ENCODE assay signal across 24 cellular contexts in the genomic region with DNA sequence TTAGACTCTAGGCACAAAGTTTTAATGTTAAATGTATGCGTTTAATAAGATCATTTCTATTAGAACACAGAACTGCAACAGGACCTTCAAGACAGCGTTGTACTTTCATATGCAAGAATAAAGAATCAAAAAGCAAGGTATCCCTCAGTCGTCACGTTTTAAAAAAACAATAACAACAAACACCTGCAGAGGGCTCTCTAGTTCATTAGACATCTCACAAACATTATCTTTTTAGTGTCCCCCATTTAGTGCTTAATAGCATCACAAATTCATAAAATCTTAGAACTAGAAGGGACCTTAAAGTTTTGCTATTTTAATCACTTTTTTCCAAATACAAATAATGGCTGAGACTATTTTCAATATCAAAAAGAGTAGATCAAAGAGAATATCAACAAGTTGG.
DNase-seq lines count a peak whose midpoint lies in the region; ATAC-seq and TF ChIP-seq lines count a peak whose summit lies in the region.
"Had no signal": no experiment of that assay in that cellular context is flagged by ENCODE, and none has a peak within 500 bp of the region (broad histone marks: within the 10 kb centered on the region; RNA-seq: fewer than 3 reads in every experiment).

No MANE protein-coding gene starts in this region.

- no peak for ATAC-seq in foreskin keratinocyte
- no peak for ATAC-seq in GM18868 (IDR thresholded peaks at IDR 0.05; ENCODE audit: unreplicated experiment)
- no peak for ATAC-seq in GM21381 (IDR thresholded peaks at IDR 0.05; ENCODE audit: unreplicated experiment)
- ATAC-seq: activated CD8-positive, alpha-beta memory T cell treated with anti-CD3 and anti-CD28 coated beads, Interleukin-2, amount 10 ng/mL, durations not matched to agents 7 days and 5 days; esophagus mucosa; left lobe of liver had no signal

- H3K4me1 ChIP-seq in foreskin keratinocyte: no peaks in the 10 kb centered on the region
- H3K4me1 ChIP-seq: ascending aorta, HAP-1, prostate gland, tibial artery had no signal

- H3K36me3 ChIP-seq in GM06990 (ENCODE audit: control insufficient read depth, insufficient read depth, low read length): no peaks in the 10 kb centered on the region
- H3K36me3 ChIP-seq in kidney epithelial cell (ENCODE audit: control insufficient read depth, insufficient read depth, low read length): no peaks in the 10 kb centered on the region
- H3K36me3 ChIP-seq: ascending aorta, HAP-1, prostate gland, tibial artery had no signal

- no peaks in the 10 kb centered on the region; the same call in 1 of the 2 replicates for H3K27me3 ChIP-seq in GM06990 (replicated peaks; ENCODE audit: control insufficient read depth, insufficient read depth, low read length)
- no peaks in the 10 kb centered on the region for H3K27me3 ChIP-seq in kidney epithelial cell (ENCODE audit: control insufficient read depth, insufficient read depth, low read length)
- no peaks in the 10 kb centered on the region for H3K27me3 ChIP-seq in foreskin keratinocyte
- H3K27me3 ChIP-seq: ascending aorta, tibial artery had no signal

- no peak overlapping the region for H3K27ac ChIP-seq in foreskin keratinocyte
- H3K27ac ChIP-seq: ascending aorta, KMS-11, prostate gland, tibial artery had no signal

- no peak overlapping the region for H3K4me3 ChIP-seq in GM06990 (replicated peaks; ENCODE audit: low read depth, low read length)
- H3K4me3 ChIP-seq in kidney epithelial cell (ENCODE audit: low read depth, low read length): no peak overlapping the region
- H3K4me3 ChIP-seq: ascending aorta, HAP-1, prostate gland, tibial artery had no signal

- TF ChIP-seq CTCF in GM06990 (IDR thresholded peaks at IDR 0.05; ENCODE audit: insufficient read depth, low read length, poor library complexity, severe bottlenecking): peak; percentile 4
- TF ChIP-seq CTCF in kidney epithelial cell (IDR thresholded peaks at IDR 0.05; ENCODE audit: insufficient read depth, low read length, poor library complexity, severe bottlenecking): peak; percentile 10
- TF ChIP-seq CTCF in foreskin keratinocyte (conservative IDR thresholded peaks at IDR 0.05): no peak

- DNase-seq in GM06990 (ENCODE audit: extremely low read depth, insufficient read length) (no peak), HT-29 (ENCODE audit: low spot score) (peak; percentile 11), RKO (ENCODE audit: low spot score) (peak; percentile 14), kidney epithelial cell (ENCODE audit: low read depth) (no peak), foreskin keratinocyte (no peak), islet precursor cell (no peak)
- DNase-seq: activated CD4-positive, alpha-beta T cell treated with anti-CD3 and anti-CD28 coated beads, Interleukin-2, amount 10 ng/mL, durations not matched to agents 24 days and 14 days; activated CD8-positive, alpha-beta memory T cell treated with anti-CD3 and anti-CD28 coated beads, Interleukin-2, amount 10 ng/mL, durations not matched to agents 7 days and 5 days; cerebellar nuclear complex; EL; midbrain; NCI-H1417 treated with DMSO at 0.1 percent for 48 hours; NCI-H524 treated with DMSO at 0.1 percent for 48 hours; SIG-M5; T-helper 1 cell; tibial artery had no signal

Comparison
In these comparisons a context has a peak if more than half of its experiments do, and no peak if none do; other contexts are left out.
1. DNase-seq: peak in HT-29 (single experiment) and RKO (single experiment); none in GM06990 (single experiment), kidney epithelial cell (single experiment), foreskin keratinocyte (0 of 2) and islet precursor cell (single experiment).